Comparison of ENCODE assay signal across 10 cellular contexts in the genomic region with DNA sequence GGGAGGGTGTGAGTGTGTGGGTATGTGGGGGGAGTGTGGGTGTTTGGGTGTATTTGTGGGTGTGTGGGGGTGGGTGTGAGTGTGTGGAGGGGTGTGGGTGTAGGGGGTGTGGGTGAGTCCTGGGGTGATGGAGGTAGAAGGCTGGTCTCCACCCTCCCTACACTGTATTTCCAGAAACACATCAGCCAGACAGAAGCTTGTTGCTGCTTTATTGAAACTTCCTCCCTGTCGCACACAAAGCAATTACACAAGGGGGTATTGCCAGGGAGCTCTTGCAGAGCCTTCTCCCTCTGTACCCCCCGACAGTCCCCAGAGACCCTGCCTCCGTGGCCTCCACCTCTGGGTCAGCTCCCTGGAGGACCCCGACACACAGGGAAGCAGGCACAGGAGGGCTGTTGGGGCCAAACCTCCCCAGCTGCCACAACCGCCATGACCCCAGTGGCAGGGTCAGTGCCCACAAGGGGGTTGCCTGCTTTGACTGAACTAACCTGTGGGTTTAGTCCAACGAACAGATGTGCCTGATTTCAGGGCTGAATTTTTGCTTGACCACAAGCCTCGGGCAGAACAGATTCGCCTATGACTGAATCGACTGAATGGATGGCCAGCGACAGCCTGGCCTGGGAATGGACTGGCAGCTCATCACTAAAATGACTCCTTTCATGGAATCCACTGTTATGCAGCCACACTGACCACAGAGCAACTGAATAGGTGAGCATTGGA. TPM values are rescaled to one million over a fixed set of nuclear protein-coding genes. Genes with fewer than 3 reads are reported as not detected.
A peak's percentile ranks its signal among the peaks of the same experiment; 100 is the strongest.
DNase-seq lines count a peak whose midpoint lies in the region; ATAC-seq, FAIRE-seq and TF ChIP-seq lines count a peak whose summit lies in the region.
"Had no signal": no experiment of that assay in that cellular context is flagged by ENCODE, and none has a peak within 500 bp of the region (broad histone marks: within the 10 kb centered on the region; RNA-seq: fewer than 3 reads in every experiment).

No MANE protein-coding gene starts in this region.

- no peaks in the 10 kb centered on the region for H3K36me3 ChIP-seq in kidney (ENCODE audit: control insufficient read depth in 1 of 2, insufficient read depth in 2 of 2, low read length in 2 of 2)

- no peak for FAIRE-seq in kidney (lab: Jason Lieb, UNC)

- H3K27ac Mint-ChIP-seq in T-helper 2 cell treated with Interferon-gamma antibody and Interleukin-4, amounts not matched to agents 5 μg/mL and 100 μg/mL, for 36 hours, result peak overlapping the region; percentile 31
- no peak overlapping the region for H3K27ac Mint-ChIP-seq in endothelial cell (ENCODE audit: unreplicated experiment)

- ATAC-seq in GM21423 (IDR thresholded peaks at IDR 0.05; ENCODE audit: unreplicated experiment) (peak; percentile 39), GM18858 (IDR thresholded peaks at IDR 0.05; ENCODE audit: unreplicated experiment) (no peak)

- no peaks in the 10 kb centered on the region for H3K9me3 Mint-ChIP-seq in T-helper 2 cell treated with Interferon-gamma antibody and Interleukin-4, amounts not matched to agents 5 μg/mL and 100 μg/mL, for 36 hours
- no peaks in the 10 kb centered on the region for H3K9me3 Mint-ChIP-seq in endothelial cell (ENCODE audit: unreplicated experiment)

- H3K9ac ChIP-seq in kidney (ENCODE audit: low read length in 2 of 2), result no peak overlapping the region

- peaks cover 13% of the 10 kb centered on the region for H3K4me1 Mint-ChIP-seq in T-helper 2 cell treated with Interferon-gamma antibody and Interleukin-4, amounts not matched to agents 5 μg/mL and 100 μg/mL, for 36 hours (ENCODE audit: low read depth)
- H3K4me1 Mint-ChIP-seq in endothelial cell (ENCODE audit: unreplicated experiment), result peaks cover 14% of the 10 kb centered on the region

- H3K36me3 Mint-ChIP-seq in T-helper 2 cell treated with Interferon-gamma antibody and Interleukin-4, amounts not matched to agents 5 μg/mL and 100 μg/mL, for 36 hours (ENCODE audit: low read depth), result peaks cover 46% of the 10 kb centered on the region
- peaks cover 28% of the 10 kb centered on the region for H3K36me3 Mint-ChIP-seq in endothelial cell (ENCODE audit: low read depth, unreplicated experiment)

- no peak overlapping the region for H3K4me3 ChIP-seq in kidney (ENCODE audit: low read length in 2 of 2)

- H3K27ac ChIP-seq in kidney (ENCODE audit: low read depth in 2 of 2, low read length in 2 of 2), result no peak overlapping the region

- H3K9me3 ChIP-seq in kidney (ENCODE audit: control insufficient read depth in 1 of 2, low read length in 2 of 2), result no peaks in the 10 kb centered on the region

- intact Hi-C loops in kidney (cut with DNase I), result no loop called here

- in situ Hi-C loops in G401 (cut with HindIII; ENCODE audit: low sequenced_read_pairs), result no loop called here

- TF ChIP-seq CTCF in kidney (IDR thresholded peaks at IDR 0.05; ENCODE audit: borderline replicate concordance, extremely low read depth, insufficient read depth), result no peak
- no peak for TF ChIP-seq CTCF in endothelial cell (IDR thresholded peaks at IDR 0.05; ENCODE audit: unreplicated experiment)

- H3K27me3 Mint-ChIP-seq in T-helper 2 cell treated with Interferon-gamma antibody and Interleukin-4, amounts not matched to agents 5 μg/mL and 100 μg/mL, for 36 hours (ENCODE audit: low read depth), result no peaks in the 10 kb centered on the region
- peaks cover 4% of the 10 kb centered on the region for H3K27me3 Mint-ChIP-seq in endothelial cell (ENCODE audit: unreplicated experiment)

- H3K4me3 Mint-ChIP-seq in T-helper 2 cell treated with Interferon-gamma antibody and Interleukin-4, amounts not matched to agents 5 μg/mL and 100 μg/mL, for 36 hours, result no peak overlapping the region
- no peak overlapping the region for H3K4me3 Mint-ChIP-seq in endothelial cell (ENCODE audit: unreplicated experiment)

- DNase-seq in CD1c-positive myeloid dendritic cell (ENCODE audit: extremely low spot score) (peak; percentile 22), kidney (peak; percentile 68), endothelial cell (ENCODE audit: low spot score) (no peak), G401 (ENCODE audit: low spot score) (no peak), Ammon's horn (ENCODE audit: low spot score) (no peak)
- DNase-seq in T-helper 2 cell treated with Interferon-gamma antibody and Interleukin-4, amounts not matched to agents 5 μg/mL and 100 μg/mL, for 36 hours (ENCODE audit: low spot score), result no peak
- DNase-seq: NCI-H774, trophoblast cell had no signal

- H3K4me1 ChIP-seq in kidney (ENCODE audit: control insufficient read depth in 1 of 2, insufficient read depth in 1 of 2, low read depth in 1 of 2, low read length in 2 of 2), result peaks cover 0 to 3% of the 10 kb centered on the region in 2 donors

RNA-seq across cellular contexts. Expression of gene MATN1, which starts 9.1 kb away (rescaled TPM):
- total RNA-seq in kidney (0.13 TPM), endothelial cell (ENCODE audit: unreplicated experiment) (1.7 TPM)
- not detected for polyA plus RNA-seq in kidney (ENCODE audit: insufficient read depth, low read depth, low replicate concordance)
- 1.2 TPM in 1 of 2 replicates, not detected in the other for total RNA-seq in G401 (2014; rRNA removed; shearing (Covaris generic))

RNA-seq across cellular contexts. Expression of gene LAPTM5, which starts 25.1 kb away (rescaled TPM):
- 108 TPM for total RNA-seq in kidney
- polyA plus RNA-seq in kidney (ENCODE audit: insufficient read depth, low read depth, low replicate concordance), result 23.5 TPM
- 80.5 TPM for total RNA-seq in endothelial cell (ENCODE audit: unreplicated experiment)
- 0.18 TPM in 1 of 2 replicates, not detected in the other for total RNA-seq in G401 (2014; rRNA removed; shearing (Covaris generic))

Comparison
In these comparisons a context has a peak if more than half of its experiments do, and no peak if none do; other contexts are left out.
1. DNase-seq: peak in CD1c-positive myeloid dendritic cell (single experiment) and kidney (single experiment); none in T-helper 2 cell treated with Interferon-gamma antibody and Interleukin-4, amounts not matched to agents 5 μg/mL and 100 μg/mL, for 36 hours (single experiment), endothelial cell (single experiment), G401 (single experiment) and Ammon's horn (single experiment).
2. RNA of gene LAPTM5, which starts 25.1 kb away (total RNA-seq): 108 TPM in kidney (single experiment) and 80.5 TPM in endothelial cell (single experiment); 0.18 TPM in G401; every median in the first group is over 10 times any median in the second.